ENCODE assay signal across 1 cellular context in genomic region chr10:30445716-30446115, GRCh38.
TF ChIP-seq lines count a peak whose summit lies in the region.

No MANE protein-coding gene starts in this region.

TF ChIP-seq in SK-N-SH treated with all-trans-retinoic acid at 6 μM for 48 hours, 23 proteins besides CTCF, POLR2A, EP300 and RAD21 (continued from another document):
- TF ChIP-seq CSRNP3 (CRISPR knock-in tag; IDR thresholded peaks at IDR 0.05): no peak
- TF ChIP-seq PPARA (CRISPR knock-in tag; IDR thresholded peaks at IDR 0.05; ENCODE audit: borderline replicate concordance): no peak
- no peak for TF ChIP-seq TOX (CRISPR knock-in tag; IDR thresholded peaks at IDR 0.05; ENCODE audit: borderline replicate concordance)
- no peak for TF ChIP-seq ESRRG (CRISPR knock-in tag; IDR thresholded peaks at IDR 0.05)
- no peak for TF ChIP-seq GLIS3 (CRISPR knock-in tag; IDR thresholded peaks at IDR 0.05)
- TF ChIP-seq ZC3H10 (CRISPR knock-in tag; IDR thresholded peaks at IDR 0.05): no peak
- no peak for TF ChIP-seq ZFP30 (CRISPR knock-in tag; IDR thresholded peaks at IDR 0.05)
